In the genomic region with DNA sequence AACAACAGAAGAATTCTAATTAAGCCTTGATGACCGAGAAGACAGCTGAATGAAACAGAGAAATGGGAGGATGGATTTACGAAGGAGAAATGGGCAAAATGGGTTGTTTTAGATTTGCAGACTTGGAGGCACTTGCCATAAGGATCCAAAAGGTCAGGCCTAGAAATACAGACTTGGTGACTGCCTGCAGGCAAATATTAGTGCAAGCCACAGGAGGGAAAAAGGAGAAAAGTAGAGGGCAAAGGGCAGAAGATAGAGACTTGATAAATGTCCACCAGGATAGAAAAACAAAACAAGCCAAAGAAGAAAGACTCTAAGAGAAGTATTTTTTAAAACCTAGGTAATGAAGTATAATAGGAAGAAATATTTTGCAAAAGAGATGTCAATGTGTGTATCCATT, we compare ENCODE assay signal across 28 cellular contexts. TPM values are rescaled to one million over a fixed set of nuclear protein-coding genes. Genes with fewer than 3 reads are reported as not detected.
DNase-seq lines count a peak whose midpoint lies in the region; ATAC-seq and TF ChIP-seq lines count a peak whose summit lies in the region.
"Had no signal": no experiment of that assay in that cellular context is flagged by ENCODE, and none has a peak within 500 bp of the region (broad histone marks: within the 10 kb centered on the region; RNA-seq: fewer than 3 reads in every experiment).

No MANE protein-coding gene starts in this region.

- TF ChIP-seq CTCF in body of pancreas (IDR thresholded peaks at IDR 0.05) (no peak), right lobe of liver (IDR thresholded peaks at IDR 0.05) (no peak)

- H3K4me1 ChIP-seq in body of pancreas: peaks cover 46% of the 10 kb centered on the region
- peaks cover 0 to 15% (median 6%) of the 10 kb centered on the region in 4 donors for H3K4me1 ChIP-seq in right lobe of liver
- H3K4me1 ChIP-seq: upper lobe of right lung had no signal

- DNase-seq in NCI-H146 (lab: John Stamatoyannopoulos, UW): peak; percentile 42
- no peak for DNase-seq in NCI-H146 treated with DMSO at 0.1 percent for 48 hours (lab: John Stamatoyannopoulos, UW; ENCODE audit: unreplicated experiment)
- no peak for DNase-seq in body of pancreas
- DNase-seq in right lobe of liver: no peak
- DNase-seq in activated CD4-positive, alpha-beta T cell treated with anti-CD3 and anti-CD28 coated beads, Interleukin-2, amount 50 U/mL, for 1 hour: no peak
- DNase-seq in NCI-H187 (lab: John Stamatoyannopoulos, UW): no peak
- DNase-seq: 8988T; activated CD4-positive, alpha-beta T cell treated with anti-CD3 and anti-CD28 coated beads, Interleukin-2, amount 10 ng/mL, durations not matched to agents 24 days and 14 days; activated effector memory CD4-positive, alpha-beta T cell treated with Interleukin-2 at 50 U/mL for 16 hours; effector CD8-positive, alpha-beta T cell; hypothalamus; Kasumi-1; left ventricle myocardium superior; MV-4-11; naive B cell; NCI-H1694; NCI-H82; RPMI8226; SJCRH30; stimulated activated naive B cell treated with anti-CD40 and anti-IgM and Interleukin-4, amounts not matched to agents 10 μg/mL and 1 μg/mL and 100 μg/mL, for 72 hours; upper lobe of right lung; WERI-Rb-1 had no signal

- WGBS in body of pancreas, 2 donors: 85% methylated on average over 2 of the region's 2 CpGs
- 96% methylated on average over 2 of the region's 2 CpGs for WGBS in right lobe of liver (ENCODE audit: insufficient coverage, low coverage, low lambda C conversion rate, missing lambda C conversion rate)

- no peak for TF ChIP-seq POLR2A in body of pancreas (IDR thresholded peaks at IDR 0.05)
- TF ChIP-seq POLR2A in right lobe of liver (IDR thresholded peaks at IDR 0.05): no peak

- H3K27me3 ChIP-seq in body of pancreas (no peaks in the 10 kb centered on the region), right lobe of liver (no peaks in the 10 kb centered on the region)
- H3K27me3 ChIP-seq: SJCRH30, upper lobe of right lung had no signal

- H3K36me3 ChIP-seq in body of pancreas (replicated peaks in 1 of 2; ENCODE audit: insufficient read depth in 1 of 2, low read depth in 2 of 2) (no peaks in the 10 kb centered on the region), right lobe of liver (no peaks in the 10 kb centered on the region)
- H3K36me3 ChIP-seq: upper lobe of right lung had no signal

- ATAC-seq in body of pancreas (no peak), right lobe of liver (peak; percentile 56 to 82 (median 69)), HG03442 (IDR thresholded peaks at IDR 0.05; ENCODE audit: unreplicated experiment) (no peak), GM21529 (IDR thresholded peaks at IDR 0.05; ENCODE audit: unreplicated experiment) (no peak)
- ATAC-seq: activated naive CD4-positive, alpha-beta T cell treated with anti-CD3 and anti-CD28 coated beads, Interleukin-2, amount 50 U/mL, for 72 hours; left ventricle myocardium superior; stimulated activated naive B cell treated with anti-CD40 and anti-IgM and Interleukin-4, amounts not matched to agents 10 μg/mL and 1 μg/mL and 100 μg/mL, for 72 hours; upper lobe of right lung had no signal

- H3K9me3 ChIP-seq in body of pancreas (no peaks in the 10 kb centered on the region), right lobe of liver (no peaks in the 10 kb centered on the region)
- H3K9me3 ChIP-seq: SJCRH30, upper lobe of right lung had no signal

- intact Hi-C loops in body of pancreas (cut with DNase I): no loop called here
- intact Hi-C loops in right lobe of liver (cut with DNase I): no loop called here

- H3K4me3 ChIP-seq in body of pancreas (no peak overlapping the region), right lobe of liver (no peak overlapping the region)
- H3K4me3 ChIP-seq: coronary artery, GM23248, SJCRH30, upper lobe of right lung had no signal

- H3K27ac ChIP-seq in body of pancreas (peak overlapping the region in 3 of 4 donors; percentile 21 to 50 (median 43)), right lobe of liver (peak overlapping the region in 2 of 3 donors; percentile 14 to 15)
- H3K27ac ChIP-seq: coronary artery, epithelial cell of prostate, GM23248, upper lobe of right lung, WERI-Rb-1 had no signal

RNA-seq across cellular contexts. Expression of a gene that starts 13.1 kb away (rescaled TPM):
- total RNA-seq in body of pancreas (1 to 10 TPM; 3.6 to 5.9 TPM), right lobe of liver (1 to 10 TPM; 1.8 to 3.6 (median 2.1) TPM)

Comparison
In these comparisons a context has a peak if more than half of its experiments do, and no peak if none do; other contexts are left out.
1. ATAC-seq: peak in right lobe of liver (4 of 4); none in body of pancreas (single experiment), HG03442 (single experiment) and GM21529 (single experiment).